28 cellular contexts compared by ENCODE assay signal in the genomic region with DNA sequence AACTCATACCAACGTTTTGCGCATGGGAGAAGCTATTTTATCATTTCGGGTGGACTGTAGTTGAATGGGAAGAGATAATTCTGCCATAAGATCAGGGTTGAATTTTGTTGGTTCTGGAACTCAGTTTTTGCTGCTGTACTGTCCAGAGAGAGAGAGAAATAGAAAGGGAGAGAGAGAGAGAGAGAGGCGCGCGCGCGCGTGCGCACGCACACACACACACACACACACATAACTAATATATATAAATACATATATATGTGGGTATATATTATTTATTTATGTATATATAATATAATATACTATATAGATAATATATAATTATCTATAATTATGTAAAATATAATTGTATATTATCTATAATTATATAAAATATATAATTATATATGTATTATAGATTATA.
"Had no signal": no experiment of that assay in that cellular context is flagged by ENCODE, and none has a peak within 500 bp of the region (broad histone marks: within the 10 kb centered on the region; RNA-seq: fewer than 3 reads in every experiment).

No MANE protein-coding gene starts in this region.

- H3K27ac ChIP-seq: brain microvascular endothelial cell, colonic mucosa, epithelial cell of prostate, esophagus squamous epithelium, VCaP had no signal

- ATAC-seq: activated CD4-positive, CD25-positive, alpha-beta regulatory T cell treated with anti-CD3 and anti-CD28 coated beads, Interleukin-2, amount 50 U/mL, for 24 hours; activated CD8-positive, alpha-beta T cell treated with anti-CD3 and anti-CD28 coated beads for 36 hours; activated T-cell treated with anti-CD3 and anti-CD28 coated beads, Interleukin-2, amount 50 U/mL, for 4 hours; activated T-helper 17 cell treated with anti-CD3 and anti-CD28 coated beads, Interleukin-2, amount 50 U/mL, for 72 hours; T-cell had no signal

- H3K9me3 ChIP-seq: colonic mucosa, esophagus squamous epithelium had no signal

- H3K4me1 ChIP-seq: colonic mucosa, esophagus squamous epithelium had no signal

- H3K36me3 ChIP-seq: brain microvascular endothelial cell, colonic mucosa had no signal

- H3K27me3 ChIP-seq: brain microvascular endothelial cell, colonic mucosa, esophagus squamous epithelium had no signal

- H3K4me3 ChIP-seq: colonic mucosa, esophagus squamous epithelium had no signal

- FAIRE-seq: endometrium, endothelial cell of umbilical vein had no signal

- DNase-seq: activated B cell treated with CpG ODN at 0.5 μM for 24 hours; activated CD4-positive, alpha-beta T cell treated with anti-CD3 and anti-CD28 coated beads for 48 hours; activated CD4-positive, alpha-beta T cell treated with anti-CD3 and anti-CD28 coated beads, Interleukin-2, amount 50 U/mL, for 1 hour; activated CD4-positive, alpha-beta T cell treated with anti-CD3 and anti-CD28 coated beads, Interleukin-2, amount 50 U/mL, for 48 hours; activated CD8-positive, alpha-beta memory T cell treated with anti-CD3 and anti-CD28 coated beads for 24 hours; activated CD8-positive, alpha-beta T cell treated with anti-CD3 and anti-CD28 coated beads for 36 hours; activated effector memory CD4-positive, alpha-beta T cell treated with Interleukin-2 at 50 U/mL for 16 hours; activated gamma-delta T cell treated with Interleukin-2 at 50 U/mL for 16 hours; activated naive CD4-positive, alpha-beta T cell treated with anti-CD3 and anti-CD28 coated beads, Interleukin-2, amount 50 U/mL, for 16 hours; activated naive CD4-positive, alpha-beta T cell treated with Interleukin-2 at 50 U/mL for 16 hours; activated T-cell treated with anti-CD3 and anti-CD28 coated beads, Interleukin-2, amount 50 U/mL, for 4 hours; amniotic stem cell; anterior cingulate cortex; brain microvascular endothelial cell; caudate nucleus; colonic mucosa; effector CD8-positive, alpha-beta T cell; esophagus squamous epithelium; foreskin melanocyte; head of caudate nucleus; T-cell; T-helper 9 cell had no signal
